ENCODE assay signal across 9 cellular contexts in the genomic region with DNA sequence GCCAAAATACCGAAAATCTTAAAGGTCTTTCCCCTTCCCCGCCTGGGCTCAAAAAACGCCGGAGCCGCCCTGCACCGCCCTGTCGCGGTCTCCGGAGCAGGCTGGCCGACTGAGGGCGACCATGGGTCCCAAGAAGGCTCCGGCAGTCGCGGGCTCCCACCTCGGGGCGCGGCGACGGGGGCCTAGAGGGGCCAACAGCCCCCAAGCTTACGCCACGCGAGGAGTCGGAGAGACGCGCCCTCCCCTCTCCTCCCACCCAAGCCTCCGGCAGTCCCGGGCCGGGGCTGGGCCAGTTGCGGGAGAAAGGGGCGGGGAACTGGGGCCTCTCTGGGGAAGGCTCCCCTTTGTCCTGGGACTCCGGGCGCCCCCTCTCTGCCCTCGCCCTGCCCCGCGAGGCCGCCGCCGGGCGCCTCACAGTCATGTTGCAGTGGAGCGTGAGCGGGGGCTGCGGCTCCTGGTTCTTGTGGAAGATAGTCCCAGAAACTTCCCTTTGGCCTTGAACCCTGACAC.
DNase-seq lines count a peak whose midpoint lies in the region; ATAC-seq and TF ChIP-seq lines count a peak whose summit lies in the region.
"Had no signal": no experiment of that assay in that cellular context is flagged by ENCODE, and none has a peak within 500 bp of the region (broad histone marks: within the 10 kb centered on the region; RNA-seq: fewer than 3 reads in every experiment).

No MANE protein-coding gene starts in this region.

- no TSS peak for BruUV-seq in Panc1 (replicated peaks; lab: Mats Ljungman, UMichigan)

- peak; percentile 54 for ATAC-seq in GM21717 (IDR thresholded peaks at IDR 0.05; ENCODE audit: unreplicated experiment)
- peak; percentile 84 for ATAC-seq in Panc1
- no peak for ATAC-seq in GM18858 (IDR thresholded peaks at IDR 0.05; ENCODE audit: unreplicated experiment)
- ATAC-seq in HG02981 (IDR thresholded peaks at IDR 0.05; ENCODE audit: unreplicated experiment) = no peak

- POLR2A ChIA-PET in Panc1 (lab: Charles Lee) = interaction anchor here (0.5 kb wide), 1 partner anchor 286 kb away, joined by 14 read pairs; no protein-coding TSS in a partner anchor

- TF ChIP-seq POLR2A in lower leg skin (IDR thresholded peaks at IDR 0.05) = no peak

- in situ Hi-C loops in Panc1 (cut with HindIII; ENCODE audit: low pct_unique_long_range_greater_than_20kb, low sequenced_read_pairs) = no loop called here

- intact Hi-C loops in Panc1 (cut with micrococcal nuclease; ENCODE audit: unreplicated experiment) (loop anchor here (10.0 kb wide), 1 partner anchor 80 kb away; no protein-coding TSS in a partner anchor), lower leg skin (cut with DNase I; ENCODE audit: low total_unique reads) (no loop called here)

- H3K9ac ChIP-seq in subcutaneous abdominal adipose tissue (ENCODE audit: low read length in 5 of 5) = peak overlapping the region; percentile 56 to 76 (median 64)

- H3K27me3 ChIP-seq in Panc1 (ENCODE audit: control insufficient read depth, insufficient read depth, low read length) = peaks cover 2% of the 10 kb centered on the region; the same call in 1 of the 2 replicates
- no peaks in the 10 kb centered on the region for H3K27me3 ChIP-seq in subcutaneous abdominal adipose tissue (ENCODE audit: control insufficient read depth in 5 of 5, insufficient read depth in 4 of 5, low read length in 5 of 5)

- H3K27ac ChIP-seq in Panc1 (ENCODE audit: low read length) = peak overlapping the region; percentile 30; the same call in 1 of the 2 replicates
- H3K27ac ChIP-seq in coronary artery = peak overlapping the region; percentile 33 to 45
- H3K27ac ChIP-seq in subcutaneous abdominal adipose tissue (ENCODE audit: low read depth, low read length) = peak overlapping the region; percentile 37
- H3K27ac ChIP-seq: VCaP had no signal

- H3K36me3 ChIP-seq in Panc1 (ENCODE audit: control insufficient read depth, insufficient read depth, low read length) = no peaks in the 10 kb centered on the region
- no peaks in the 10 kb centered on the region for H3K36me3 ChIP-seq in subcutaneous abdominal adipose tissue (ENCODE audit: control insufficient read depth in 5 of 5, insufficient read depth in 5 of 5, low read length in 5 of 5)

- CTCF ChIA-PET in Panc1 (lab: Charles Lee) = no interaction called here

- WGBS in lower leg skin, 2 donors = 0 to 2% methylated on average over 14 to 29 of the region's 42 CpGs

- H3K4me3 ChIP-seq in Panc1 (ENCODE audit: low read depth in 2 of 2, low read length in 2 of 2) (peak overlapping the region; percentile 58 to 66), coronary artery (peak overlapping the region; percentile 73), lower leg skin (ENCODE audit: low read depth, poor library complexity, severe bottlenecking) (peak overlapping the region; percentile 52), subcutaneous abdominal adipose tissue (ENCODE audit: low read depth in 1 of 5, low read length in 5 of 5) (peak overlapping the region; percentile 69 to 84 (median 77))

- DNase-seq in EL (peak; percentile 40), Panc1 (ENCODE audit: low read depth, low spot score) (no peak), coronary artery (ENCODE audit: low spot score) (no peak), lower leg skin (ENCODE audit: low spot score in 2 of 2) (no peak)

- H3K4me1 ChIP-seq in Panc1 (ENCODE audit: control insufficient read depth, insufficient read depth, low read length) (no peaks in the 10 kb centered on the region), subcutaneous abdominal adipose tissue (ENCODE audit: control insufficient read depth in 5 of 5, insufficient read depth in 5 of 5, low read length in 5 of 5) (peaks cover 0 to 19% (median 2%) of the 10 kb centered on the region in 5 donors)

- TF ChIP-seq CTCF in Panc1 (IDR thresholded peaks at IDR 0.05) (no peak), coronary artery (IDR thresholded peaks at IDR 0.05) (no peak), lower leg skin (IDR thresholded peaks at IDR 0.05) (no peak)

- H3K9me3 ChIP-seq in Panc1 (ENCODE audit: control insufficient read depth, insufficient read depth, low read depth, low read length) (no peaks in the 10 kb centered on the region), subcutaneous abdominal adipose tissue (ENCODE audit: control insufficient read depth in 5 of 5, low read length in 5 of 5) (no peaks in the 10 kb centered on the region)

Comparison
In these comparisons a context has a peak if more than half of its experiments do, and no peak if none do; other contexts are left out.
1. ATAC-seq: peak in GM21717 (single experiment) and Panc1 (single experiment); none in GM18858 (single experiment) and HG02981 (single experiment).
2. Peak in every context shown above with its lines, with median percentiles within 50 percentile points of each other: H3K27ac ChIP-seq and H3K4me3 ChIP-seq.